ENCODE assay signal across 21 cellular contexts in genomic region chr14:106455026-106455425, GRCh38.
"Had no signal": no experiment of that assay in that cellular context is flagged by ENCODE, and none has a peak within 500 bp of the region (broad histone marks: within the 10 kb centered on the region; RNA-seq: fewer than 3 reads in every experiment).

No MANE protein-coding gene starts in this region.

- H3K27ac Mint-ChIP-seq: memory B cell, mesothelial cell of epicardium, natural killer cell had no signal

- H3K27me3 ChIP-seq: foreskin keratinocyte, hepatocyte, ovary, right atrium auricular region, stomach, transverse colon had no signal

- H3K4me3 ChIP-seq: hepatocyte, left ventricle myocardium inferior, lower lobe of right lung, ovary, right atrium auricular region, stomach, thoracic aorta, transverse colon had no signal

- H3K4me1 Mint-ChIP-seq: memory B cell, mesothelial cell of epicardium, neural crest cell had no signal

- H3K9me3 Mint-ChIP-seq: memory B cell, natural killer cell had no signal

- H3K27ac ChIP-seq: foreskin keratinocyte, hepatocyte, left ventricle myocardium inferior, lower lobe of right lung, ovary, right atrium auricular region, stomach, thoracic aorta, transverse colon had no signal

- H3K4me1 ChIP-seq: foreskin keratinocyte, left ventricle myocardium inferior, lower lobe of right lung, right atrium auricular region, stomach, transverse colon had no signal

- H3K36me3 ChIP-seq: left ventricle myocardium inferior, lower lobe of right lung, ovary, right atrium auricular region, stomach, thoracic aorta, transverse colon had no signal

- H3K4me3 Mint-ChIP-seq: memory B cell, mesothelial cell of epicardium, natural killer cell, neural crest cell had no signal

- ATAC-seq: foreskin keratinocyte, left cardiac atrium, lower lobe of right lung, natural killer cell had no signal

- DNase-seq: dermis blood vessel endothelial cell; erythroblast; foreskin keratinocyte; kidney; left cardiac atrium; left ventricle myocardium inferior; lower lobe of right lung; natural killer cell; ovary; small intestine; stimulated activated CD4-positive, alpha-beta T cell treated with anti-CD3 and anti-CD28 coated beads, Interleukin-12 subunit alpha, Interleukin-12 subunit beta, amount 100 ng/mL, for 4 hours; stimulated activated naive CD4-positive, alpha-beta T cell; stomach; substantia nigra; transverse colon had no signal

- H3K9me3 ChIP-seq: left ventricle myocardium inferior, lower lobe of right lung, ovary, right atrium auricular region, thoracic aorta, transverse colon had no signal

- H3K36me3 Mint-ChIP-seq: memory B cell, natural killer cell had no signal
